ENCODE assay signal across 8 cellular contexts in the genomic region with DNA sequence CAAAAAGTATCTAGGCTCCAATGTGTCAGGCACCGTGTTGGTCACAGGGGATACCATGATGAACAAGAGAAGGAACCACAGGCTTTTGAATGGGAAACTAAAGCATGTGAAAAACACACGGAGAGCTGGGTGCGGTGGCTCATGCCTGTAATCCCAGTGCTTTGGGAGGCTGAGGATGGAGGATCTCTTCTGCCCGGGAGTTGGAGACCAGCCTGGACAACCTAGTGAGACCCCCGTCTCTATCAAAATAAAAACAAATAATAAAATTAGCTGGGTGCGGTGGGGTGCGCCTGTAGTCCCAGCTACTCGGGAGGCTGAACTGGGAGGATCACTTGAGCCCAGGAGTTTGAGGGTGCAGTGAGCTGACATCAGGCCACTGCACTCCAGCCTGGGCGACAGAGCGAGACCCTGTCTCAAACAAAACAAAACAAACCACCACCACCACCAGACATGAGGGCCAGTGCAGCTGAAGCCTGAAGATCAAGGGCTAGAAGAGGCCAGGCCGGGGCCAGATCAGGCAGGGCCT. TPM values are rescaled to one million over a fixed set of nuclear protein-coding genes. Genes with fewer than 3 reads are reported as not detected.
DNase-seq lines count a peak whose midpoint lies in the region; ATAC-seq and TF ChIP-seq lines count a peak whose summit lies in the region.

No MANE protein-coding gene starts in this region.

- H2AK5ac ChIP-seq in trophoblast cell (ENCODE audit: low read length) = peak overlapping the region; percentile 28

- H3K79me2 ChIP-seq in OCI-LY3 (ENCODE audit: low read length) = peaks cover 9% of the 10 kb centered on the region
- peaks cover 6% of the 10 kb centered on the region for H3K79me2 ChIP-seq in trophoblast cell (ENCODE audit: control insufficient read depth, insufficient read depth, low read length, poor library complexity)

- H3K79me1 ChIP-seq in trophoblast cell (ENCODE audit: low read length) = peaks cover 17% of the 10 kb centered on the region

- peak overlapping the region; percentile 67 for H2BK120ac ChIP-seq in trophoblast cell (ENCODE audit: insufficient read depth, low read length, poor library complexity)

- H3K9me3 ChIP-seq in ES-I3 (ENCODE audit: control insufficient read depth, insufficient read depth, low read length) = no peaks in the 10 kb centered on the region
- no peaks in the 10 kb centered on the region for H3K9me3 ChIP-seq in OCI-LY3 (ENCODE audit: insufficient read depth, low read length)
- no peaks in the 10 kb centered on the region for H3K9me3 ChIP-seq in trophoblast cell (ENCODE audit: insufficient read depth, low read depth, low read length)

- peak overlapping the region; percentile 81 for H4K12ac ChIP-seq in trophoblast cell (ENCODE audit: low read depth, low read length)

- DNase-seq in epithelial cell of esophagus (ENCODE audit: low read depth) (no peak), trophoblast cell (no peak), MV-4-11 (lab: John Stamatoyannopoulos, UW) (no peak)
- DNase-seq in stimulated activated CD4-positive, alpha-beta T cell treated with anti-CD3 and anti-CD28 coated beads, Interleukin-2, amount 100 ng/mL, for 24 hours = no peak

- peak overlapping the region; percentile 63 for H2BK12ac ChIP-seq in trophoblast cell (ENCODE audit: low read length)

- H3K4ac ChIP-seq in trophoblast cell (ENCODE audit: low read depth, low read length) = peak overlapping the region; percentile 42

- H3K36me3 ChIP-seq in ES-I3 (ENCODE audit: insufficient read depth, low read length) = peaks cover 18% of the 10 kb centered on the region
- H3K36me3 ChIP-seq in OCI-LY3 (replicated peaks; ENCODE audit: low read depth, low read length) = peaks cover 23% of the 10 kb centered on the region
- H3K36me3 ChIP-seq in trophoblast cell (ENCODE audit: control insufficient read depth in 1 of 2, insufficient read depth in 2 of 2, low read length in 2 of 2) = peaks cover 23 to 29% of the 10 kb centered on the region in 2 experiments

- H3K27me3 ChIP-seq in OCI-LY3 (ENCODE audit: low read depth, low read length) (peaks cover 12% of the 10 kb centered on the region; the same call in 1 of the 2 replicates), trophoblast cell (ENCODE audit: insufficient read depth, low read length) (no peaks in the 10 kb centered on the region)

- H3K4me3 ChIP-seq in OCI-LY3 (ENCODE audit: low read length) (peak overlapping the region; percentile 90), epithelial cell of esophagus (ENCODE audit: low read length) (peak overlapping the region; percentile 93), trophoblast cell (ENCODE audit: low read depth, low read length) (no peak overlapping the region)

- H3K4me2 ChIP-seq in OCI-LY3 (ENCODE audit: low read length) (peak overlapping the region; percentile 93), trophoblast cell (ENCODE audit: low read length) (peak overlapping the region; percentile 56)

- peak overlapping the region; percentile 52 for H2BK5ac ChIP-seq in trophoblast cell (ENCODE audit: low read depth, low read length, poor library complexity)

- peaks cover 4% of the 10 kb centered on the region; the same call in 1 of the 2 replicates for H4K20me1 ChIP-seq in OCI-LY3 (ENCODE audit: insufficient read depth, low read length)

- ATAC-seq in GM18502 (IDR thresholded peaks at IDR 0.05; ENCODE audit: poor library complexity, unreplicated experiment) (no peak), HG03045 (IDR thresholded peaks at IDR 0.05; ENCODE audit: unreplicated experiment) (no peak)

- H3K4me1 ChIP-seq in ES-I3 (ENCODE audit: insufficient read depth, low read length) = peaks cover 9% of the 10 kb centered on the region; the same call in 1 of the 2 replicates
- peaks cover 11% of the 10 kb centered on the region for H3K4me1 ChIP-seq in OCI-LY3 (ENCODE audit: low read length)
- H3K4me1 ChIP-seq in trophoblast cell (ENCODE audit: control insufficient read depth in 1 of 2, insufficient read depth in 2 of 2, low read length in 2 of 2) = peaks cover 9 to 15% of the 10 kb centered on the region in 2 experiments

- H4K8ac ChIP-seq in trophoblast cell (ENCODE audit: low read depth, low read length) = peak overlapping the region; percentile 92

- H3K23ac ChIP-seq in trophoblast cell (ENCODE audit: low read length) = no peak overlapping the region

- H4K91ac ChIP-seq in trophoblast cell (ENCODE audit: low read depth, low read length) = peak overlapping the region; percentile 84

- H3K27ac ChIP-seq in OCI-LY3 (ENCODE audit: low read length) (peak overlapping the region; percentile 55), trophoblast cell (ENCODE audit: low read depth, low read length) (peak overlapping the region; percentile 91)

- peak overlapping the region; percentile 52 for H3K14ac ChIP-seq in trophoblast cell (ENCODE audit: low read length)

- no CpG with 5 or more reads among the region's 11 CpGs for WGBS in trophoblast cell (ENCODE audit: extremely low coverage, insufficient coverage, insufficient read length)

- peak overlapping the region; percentile 50 for H3K18ac ChIP-seq in trophoblast cell (ENCODE audit: low read length)

- TF ChIP-seq CTCF in OCI-LY3 (IDR thresholded peaks at IDR 0.05; ENCODE audit: low read depth, low read length) (no peak), epithelial cell of esophagus (IDR thresholded peaks at IDR 0.05; ENCODE audit: insufficient read depth, low read depth, low read length, missing control alignments) (no peak)

- H2AFZ ChIP-seq in OCI-LY3 (ENCODE audit: low read depth, low read length) = peak overlapping the region; percentile 65; the same call in 1 of the 2 replicates
- H2AFZ ChIP-seq in trophoblast cell (ENCODE audit: insufficient read depth, low read length, poor library complexity) = peak overlapping the region; percentile 50

- H3K9ac ChIP-seq in ES-I3 (ENCODE audit: low read depth, low read length) (peak overlapping the region; percentile 82), OCI-LY3 (ENCODE audit: low read length) (peak overlapping the region; percentile 85), trophoblast cell (ENCODE audit: low read length) (no peak overlapping the region)

RNA-seq across cellular contexts. Expression of gene COPS6, which starts 0.6 kb away (rescaled TPM):
- polyA plus RNA-seq in trophoblast cell (2013) = 71.8 and 73.0 TPM in 2 replicates

RNA-seq across cellular contexts. Expression of gene ZNF3, which starts 6.6 kb away (rescaled TPM):
- 31.8 and 35.0 TPM in 2 replicates for polyA plus RNA-seq in trophoblast cell (2013)

RNA-seq across cellular contexts. Expression of gene MCM7, which starts 13.0 kb away (rescaled TPM):
- polyA plus RNA-seq in trophoblast cell (2013) = 146 and 149 TPM in 2 replicates

RNA-seq across cellular contexts. Expression of gene AP4M1, which starts 13.3 kb away (rescaled TPM):
- polyA plus RNA-seq in trophoblast cell (2013) = 11.0 and 11.6 TPM in 2 replicates

RNA-seq across cellular contexts. Expression of gene TAF6, which starts 31.0 kb away (rescaled TPM):
- polyA plus RNA-seq in trophoblast cell (2013) = 46.3 and 49.0 TPM in 2 replicates
